10 cellular contexts compared by ENCODE assay signal in the genomic region with DNA sequence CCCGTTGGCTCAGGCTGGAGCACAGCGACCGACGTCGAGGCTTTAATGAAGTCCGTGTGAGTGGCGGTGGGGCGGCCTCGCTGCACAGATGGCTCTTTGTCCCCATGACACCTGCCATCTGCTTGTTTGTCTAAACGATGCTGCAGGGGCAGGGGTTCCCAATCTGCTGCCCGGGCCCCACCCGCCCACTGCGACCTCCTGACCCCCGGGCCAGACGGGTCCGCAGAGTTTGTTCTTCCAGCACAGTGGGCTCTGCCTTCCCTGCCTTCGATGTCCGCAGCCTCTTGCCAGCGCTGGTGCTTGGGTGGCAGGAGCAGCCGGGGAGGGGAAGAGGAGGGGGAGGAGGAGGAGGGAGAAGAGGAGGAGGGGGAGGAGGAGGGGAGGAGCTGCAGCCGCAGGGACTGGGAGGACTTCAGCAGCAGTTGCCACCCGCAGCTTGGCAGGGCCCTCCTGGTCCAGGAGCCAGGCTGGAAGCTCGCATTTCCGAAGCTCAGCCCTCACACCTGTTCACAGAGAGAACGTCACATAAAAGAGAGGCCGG.
A peak's percentile ranks its signal among the peaks of the same experiment; 100 is the strongest.
DNase-seq lines count a peak whose midpoint lies in the region; ATAC-seq, FAIRE-seq and TF ChIP-seq lines count a peak whose summit lies in the region.
"Had no signal": no experiment of that assay in that cellular context is flagged by ENCODE, and none has a peak within 500 bp of the region (broad histone marks: within the 10 kb centered on the region; RNA-seq: fewer than 3 reads in every experiment).

No MANE protein-coding gene starts in this region.

- H3K9me3 ChIP-seq in osteoblast (ENCODE audit: low read depth, low read length): no peaks in the 10 kb centered on the region
- H3K9me3 ChIP-seq: Caco-2 had no signal

- no peaks in the 10 kb centered on the region for H3K79me2 ChIP-seq in osteoblast (ENCODE audit: insufficient read depth, low read length)

- no peak for TF ChIP-seq CTCF in osteoblast (IDR thresholded peaks at IDR 0.05; ENCODE audit: extremely low read depth, low read depth, low read length)

- H3K27me3 ChIP-seq in H7 (ENCODE audit: control insufficient read depth, insufficient read depth, low read length) (no peaks in the 10 kb centered on the region), osteoblast (ENCODE audit: insufficient read depth, low read length) (no peaks in the 10 kb centered on the region)

- no peaks in the 10 kb centered on the region for H3K36me3 ChIP-seq in H7 (replicated peaks; ENCODE audit: control insufficient read depth, insufficient read depth, low read length)
- no peaks in the 10 kb centered on the region for H3K36me3 ChIP-seq in osteoblast (ENCODE audit: insufficient read depth, low read length)

- ATAC-seq in HG02840 (IDR thresholded peaks at IDR 0.05; ENCODE audit: low FRiP score, unreplicated experiment): no peak
- ATAC-seq in HG02610 (IDR thresholded peaks at IDR 0.05; ENCODE audit: unreplicated experiment): no peak

- no peak for FAIRE-seq in GM12892 (lab: Jason Lieb, UNC)

- H3K4me2 ChIP-seq in osteoblast (ENCODE audit: insufficient read depth, low read length): no peak overlapping the region

- DNase-seq in H7 (peak; percentile 60), NCI-H2171 treated with DMSO at 0.1 percent for 48 hours (lab: John Stamatoyannopoulos, UW) (peak; percentile 94), ecto neural progenitor cell (ENCODE audit: low spot score) (peak; percentile 89), osteoblast (ENCODE audit: insufficient read length, low spot score, missing footprints) (peak; percentile 81), NCI-H1436 treated with DMSO at 0.1 percent for 48 hours (lab: John Stamatoyannopoulos, UW) (no peak), GM12892 (ENCODE audit: insufficient read length) (no peak)
- DNase-seq: foreskin melanocyte had no signal

- H2AFZ ChIP-seq in osteoblast (ENCODE audit: low read length): no peak overlapping the region

- H4K20me1 ChIP-seq in osteoblast (ENCODE audit: insufficient read depth, low read length): no peaks in the 10 kb centered on the region

- no peak for TF ChIP-seq POLR2A in GM12892 (IDR thresholded peaks at IDR 0.05; ENCODE audit: low read depth, low read length)

- H3K4me3 ChIP-seq in H7 (ENCODE audit: insufficient read depth, low read depth, low read length) (no peak overlapping the region), osteoblast (ENCODE audit: insufficient read depth, low read length) (no peak overlapping the region)

- no peak overlapping the region for H3K27ac ChIP-seq in osteoblast (ENCODE audit: low read depth, low read length)

- no peaks in the 10 kb centered on the region for H3K4me1 ChIP-seq in osteoblast (ENCODE audit: insufficient read depth, low read length)
- H3K4me1 ChIP-seq: Caco-2 had no signal

Comparison
In these comparisons a context has a peak if more than half of its experiments do, and no peak if none do; other contexts are left out.
1. DNase-seq: peak in H7 (single experiment), NCI-H2171 treated with DMSO at 0.1 percent for 48 hours (single experiment), ecto neural progenitor cell (single experiment) and osteoblast (single experiment); none in NCI-H1436 treated with DMSO at 0.1 percent for 48 hours (single experiment) and GM12892 (single experiment).